ENCODE assay signal across 8 cellular contexts in the genomic region with DNA sequence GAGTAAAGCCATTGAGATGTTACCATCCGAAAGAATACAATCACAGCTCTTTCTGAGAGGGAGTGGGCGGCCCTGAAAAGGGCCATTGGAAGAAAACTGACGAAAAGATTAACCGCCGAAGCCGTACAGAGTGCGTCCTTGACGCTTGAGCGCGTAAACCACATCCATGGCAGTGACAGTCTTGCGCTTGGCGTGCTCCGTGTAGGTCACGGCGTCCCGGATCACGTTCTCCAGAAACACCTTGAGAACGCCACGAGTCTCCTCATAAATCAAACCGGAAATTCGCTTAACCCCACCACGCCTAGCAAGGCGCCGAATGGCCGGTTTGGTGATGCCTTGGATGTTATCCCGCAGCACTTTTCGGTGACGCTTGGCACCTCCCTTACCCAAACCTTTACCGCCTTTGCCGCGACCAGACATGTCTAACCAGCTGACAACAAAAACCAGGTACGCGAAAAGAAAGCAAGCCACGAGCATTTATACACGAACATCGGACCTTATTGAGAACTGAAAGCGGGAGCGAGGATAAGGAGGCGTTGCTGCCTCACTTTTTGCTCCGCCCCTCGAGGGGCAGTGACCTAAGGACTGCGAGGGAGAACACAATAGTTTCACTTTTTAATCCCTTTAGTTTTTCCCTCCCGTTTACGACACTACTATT.
DNase-seq lines count a peak whose midpoint lies in the region; ATAC-seq and TF ChIP-seq lines count a peak whose summit lies in the region.

No MANE protein-coding gene starts in this region.

- WGBS in GM23248 (ENCODE audit: low coverage in 1 of 2, low lambda C conversion rate in 2 of 2, missing lambda C conversion rate in 2 of 2), 2 experiments = 0 to 1% methylated on average over 44 of the region's 44 CpGs
- WGBS in stomach, 5 donors = 0% methylated on average over 44 of the region's 44 CpGs

- TF ChIP-seq CTCF in natural killer cell (IDR thresholded peaks at IDR 0.05) (no peak), stomach (IDR thresholded peaks at IDR 0.05) (no peak)

- no peaks in the 10 kb centered on the region for H3K27me3 ChIP-seq in GM23248 (replicated peaks; ENCODE audit: insufficient read depth)
- no peaks in the 10 kb centered on the region for H3K27me3 ChIP-seq in stomach

- H3F3A ChIP-seq in GM23248 (ENCODE audit: insufficient read depth) = peaks cover 36% of the 10 kb centered on the region

- peak overlapping the region; percentile 80 for H3K9ac ChIP-seq in GM23248

- H3K4me1 Mint-ChIP-seq in activated T-helper 1 cell treated with anti-CD3 and anti-CD28 coated beads, Interleukin-12 subunit alpha, Interleukin-12 subunit beta, Interleukin-2, Interleukin-4 antibody, amounts not matched to agents 30 ng/mL and 10 ng/mL and 1 ng/mL, durations not matched to agents 14 hours and 24 hours and 36 hours (ENCODE audit: low read depth) = peaks cover 94% of the 10 kb centered on the region
- H3K4me1 Mint-ChIP-seq in natural killer cell = peaks cover 38 to 44% of the 10 kb centered on the region in 2 donors

- no peak for TF ChIP-seq EP300 in stomach (IDR thresholded peaks at IDR 0.05)

- ATAC-seq in natural killer cell = peak; percentile 63 to 86 (median 74)

- H3K36me3 ChIP-seq in GM23248 (ENCODE audit: low read depth) (no peaks in the 10 kb centered on the region), stomach (no peaks in the 10 kb centered on the region)

- in situ Hi-C loops in GM23248 (cut with MboI) = loop anchor here (25.0 kb wide), 2 partner anchors 1110 to 1835 kb away; a partner anchor contains a TSS

- peak overlapping the region; percentile 85 for H3K27ac ChIP-seq in GM23248
- peak overlapping the region; percentile 93 to 99 (median 96) for H3K27ac ChIP-seq in stomach

- H3K4me3 ChIP-seq in GM23248 = peak overlapping the region; percentile 81
- H3K4me3 ChIP-seq in stomach = peak overlapping the region; percentile 49 to 63 (median 59)

- H3K4me3 Mint-ChIP-seq in activated T-helper 1 cell treated with anti-CD3 and anti-CD28 coated beads, Interleukin-12 subunit alpha, Interleukin-12 subunit beta, Interleukin-2, Interleukin-4 antibody, amounts not matched to agents 30 ng/mL and 10 ng/mL and 1 ng/mL, durations not matched to agents 14 hours and 24 hours and 36 hours = peak overlapping the region; percentile 85
- H3K4me3 Mint-ChIP-seq in natural killer cell = peak overlapping the region; percentile 87

- peak overlapping the region; percentile 91 for H3K4me2 ChIP-seq in GM23248 (ENCODE audit: unreplicated experiment)

- H3K36me3 Mint-ChIP-seq in activated T-helper 1 cell treated with anti-CD3 and anti-CD28 coated beads, Interleukin-12 subunit alpha, Interleukin-12 subunit beta, Interleukin-2, Interleukin-4 antibody, amounts not matched to agents 30 ng/mL and 10 ng/mL and 1 ng/mL, durations not matched to agents 14 hours and 24 hours and 36 hours (ENCODE audit: low read depth) = no peaks in the 10 kb centered on the region
- no peaks in the 10 kb centered on the region for H3K36me3 Mint-ChIP-seq in natural killer cell

- TF ChIP-seq POLR2A in stomach (IDR thresholded peaks at IDR 0.05) = peak in 2 of 4 donors; percentile 96 to 99

- intact Hi-C loops in activated T-helper 1 cell treated with anti-CD3 and anti-CD28 coated beads, Interleukin-12 subunit alpha, Interleukin-12 subunit beta, Interleukin-2, Interleukin-4 antibody, amounts not matched to agents 30 ng/mL and 10 ng/mL and 1 ng/mL, durations not matched to agents 14 hours and 24 hours and 36 hours (cut with micrococcal nuclease) = loop anchor here (1.0 to 10.0 kb wide), 8 partner anchors 16 to 1866 kb away; partner anchors contain the start of gene HMGN4
- intact Hi-C loops in natural killer cell (cut with micrococcal nuclease) = loop anchor here (1.0 to 10.0 kb wide), 10 partner anchors 16 to 1868 kb away; partner anchors contain the start of gene ZNF184
- intact Hi-C loops in stomach (cut with DNase I; ENCODE audit: low total_unique reads) = no loop called here

- no peaks in the 10 kb centered on the region for H3K79me2 ChIP-seq in GM23248 (ENCODE audit: insufficient read depth)

- H3K9me3 ChIP-seq in GM23248 (ENCODE audit: low read depth) (no peaks in the 10 kb centered on the region), stomach (no peaks in the 10 kb centered on the region)

- no peaks in the 10 kb centered on the region for H3K9me3 Mint-ChIP-seq in activated T-helper 1 cell treated with anti-CD3 and anti-CD28 coated beads, Interleukin-12 subunit alpha, Interleukin-12 subunit beta, Interleukin-2, Interleukin-4 antibody, amounts not matched to agents 30 ng/mL and 10 ng/mL and 1 ng/mL, durations not matched to agents 14 hours and 24 hours and 36 hours
- H3K9me3 Mint-ChIP-seq in natural killer cell = no peaks in the 10 kb centered on the region

- no peaks in the 10 kb centered on the region for H4K20me1 ChIP-seq in GM23248 (ENCODE audit: insufficient read depth)

- peaks cover 19% of the 10 kb centered on the region for H3K4me1 ChIP-seq in GM23248 (ENCODE audit: insufficient read depth)
- H3K4me1 ChIP-seq in stomach = peaks cover 10 to 44% (median 29%) of the 10 kb centered on the region in 4 donors

- H3K27ac Mint-ChIP-seq in activated T-helper 1 cell treated with anti-CD3 and anti-CD28 coated beads, Interleukin-12 subunit alpha, Interleukin-12 subunit beta, Interleukin-2, Interleukin-4 antibody, amounts not matched to agents 30 ng/mL and 10 ng/mL and 1 ng/mL, durations not matched to agents 14 hours and 24 hours and 36 hours = peak overlapping the region; percentile 96
- H3K27ac Mint-ChIP-seq in natural killer cell = peak overlapping the region; percentile 99 to 100

- peak; percentile 83 for DNase-seq in DMS79 treated with DMSO at 0.1 percent for 48 hours (lab: John Stamatoyannopoulos, UW)
- peak; percentile 90 for DNase-seq in GM23248
- DNase-seq in LHCN-M2 (ENCODE audit: low read depth) = peak; percentile 99
- peak; percentile 95 for DNase-seq in RKO (ENCODE audit: low spot score)
- peak; percentile 94 for DNase-seq in activated T-helper 1 cell treated with anti-CD3 and anti-CD28 coated beads, Interleukin-12 subunit alpha, Interleukin-12 subunit beta, Interleukin-2, Interleukin-4 antibody, amounts not matched to agents 30 ng/mL and 10 ng/mL and 1 ng/mL, durations not matched to agents 14 hours and 24 hours and 36 hours (ENCODE audit: low spot score)
- peak; percentile 95 for DNase-seq in fibroblast of gingiva (ENCODE audit: low read depth)
- DNase-seq in natural killer cell = peak; percentile 80
- DNase-seq in stomach = peak; percentile 93

- peak overlapping the region; percentile 91 for H2AFZ ChIP-seq in GM23248

- H3K27me3 Mint-ChIP-seq in activated T-helper 1 cell treated with anti-CD3 and anti-CD28 coated beads, Interleukin-12 subunit alpha, Interleukin-12 subunit beta, Interleukin-2, Interleukin-4 antibody, amounts not matched to agents 30 ng/mL and 10 ng/mL and 1 ng/mL, durations not matched to agents 14 hours and 24 hours and 36 hours (ENCODE audit: insufficient read depth) = peaks cover under 1% of the 10 kb centered on the region
- H3K27me3 Mint-ChIP-seq in natural killer cell (ENCODE audit: low read depth in 2 of 2) = peaks cover 0 to 2% of the 10 kb centered on the region in 2 donors

- no peaks in the 10 kb centered on the region for H3K9me2 ChIP-seq in GM23248 (ENCODE audit: insufficient read depth)

Comparison
In these comparisons a context has a peak if more than half of its experiments do, and no peak if none do; other contexts are left out.
1. Peak in every context shown above with its lines: DNase-seq, ATAC-seq, H3K4me3 ChIP-seq and H3K27ac ChIP-seq.